ENCODE assay signal across 25 cellular contexts in the genomic region with DNA sequence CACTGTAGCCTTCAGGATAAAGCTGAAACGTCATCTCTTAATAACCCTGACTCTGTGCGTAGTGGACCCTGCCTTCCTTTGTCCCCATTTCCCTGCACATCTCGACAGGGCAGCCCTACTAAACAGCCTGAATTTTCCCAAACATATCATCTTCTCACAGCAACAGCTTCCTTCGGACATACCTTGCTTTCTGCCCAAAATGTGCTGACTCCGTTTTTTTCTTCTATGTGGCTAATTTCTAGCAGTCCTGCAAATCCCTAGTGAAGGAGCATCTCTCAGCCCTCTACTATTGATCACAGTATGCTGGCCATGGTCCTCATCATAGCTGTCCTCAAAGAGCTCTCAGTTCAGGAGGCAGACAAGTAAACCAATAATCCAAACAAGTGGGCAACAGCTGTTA. TPM values are rescaled to one million over a fixed set of nuclear protein-coding genes. Genes with fewer than 3 reads are reported as not detected.
DNase-seq lines count a peak whose midpoint lies in the region; ATAC-seq, FAIRE-seq and TF ChIP-seq lines count a peak whose summit lies in the region.
"Had no signal": no experiment of that assay in that cellular context is flagged by ENCODE, and none has a peak within 500 bp of the region (broad histone marks: within the 10 kb centered on the region; RNA-seq: fewer than 3 reads in every experiment).

No MANE protein-coding gene starts in this region.

- no peaks in the 10 kb centered on the region for H3K9me1 ChIP-seq in IMR-90 (ENCODE audit: insufficient read depth, low read length)

- H3K23ac ChIP-seq in IMR-90 (ENCODE audit: low read depth, low read length), result no peak overlapping the region

- no peak overlapping the region for H3K4ac ChIP-seq in IMR-90 (ENCODE audit: low read depth, low read length)

- FAIRE-seq in A549 (lab: Jason Lieb, UNC), result no peak
- FAIRE-seq in bronchial epithelial cell (lab: Jason Lieb, UNC), result peak; percentile 83
- FAIRE-seq: A204.1, D721Med, GM12878, GM12892, GM18507 had no signal

- H3K9me3 Mint-ChIP-seq in GM23338, result no peaks in the 10 kb centered on the region
- H3K9me3 Mint-ChIP-seq: CD4-positive, alpha-beta T cell; CD8-positive, alpha-beta T cell had no signal

- intact Hi-C loops in IMR-90 (cut with micrococcal nuclease), result no loop called here

- TF ChIP-seq EP300 in A549 (IDR thresholded peaks at IDR 0.05), result no peak

- no peaks in the 10 kb centered on the region for H3K79me2 ChIP-seq in GM23338 (replicated peaks; ENCODE audit: insufficient read depth)

- H3K4me1 ChIP-seq in A549 (peaks cover 24% of the 10 kb centered on the region; the same call in 2 of the 3 replicates), GM23338 (ENCODE audit: insufficient read depth) (no peaks in the 10 kb centered on the region), IMR-90 (ENCODE audit: control insufficient read depth, insufficient read depth, low read length) (no peaks in the 10 kb centered on the region; the same call in 1 of the 2 replicates)

- H4K20me1 ChIP-seq in GM23338 (replicated peaks; ENCODE audit: insufficient read depth) (no peaks in the 10 kb centered on the region), IMR-90 (ENCODE audit: insufficient read depth, low read length) (no peaks in the 10 kb centered on the region)
- H4K20me1 ChIP-seq: BLaER1 treated with 17β-estradiol and CSF1 and Interleukin-3, amounts not matched to agents 10 nM and 100 nM had no signal

- peak overlapping the region; percentile 21; the same call in 1 of the 2 replicates for H2AK5ac ChIP-seq in IMR-90 (ENCODE audit: low read depth, low read length)

- H3K56ac ChIP-seq in IMR-90 (ENCODE audit: extremely low read depth, insufficient read depth, low read length), result no peak overlapping the region

- H2BK15ac ChIP-seq in IMR-90 (ENCODE audit: low read depth, low read length), result peak overlapping the region; percentile 53; the same call in 1 of the 3 replicates

- no peak overlapping the region for H4K91ac ChIP-seq in IMR-90 (ENCODE audit: insufficient read depth, low read depth, low read length)

- WGBS in A549 (ENCODE audit: missing lambda C conversion rate), result 73% methylated on average over 5 of the region's 5 CpGs
- 76% methylated on average over 2 of the region's 5 CpGs; no CpG with 5 or more reads in 1 of the 2 experiments for WGBS in IMR-90 (ENCODE audit: extremely low coverage in 2 of 2, insufficient read length in 1 of 2), 2 experiments

- no peaks in the 10 kb centered on the region for H3K9me2 ChIP-seq in GM23338 (ENCODE audit: insufficient read depth)

- no peak overlapping the region for H3K18ac ChIP-seq in IMR-90 (ENCODE audit: low read depth, low read length)

- no peak overlapping the region for H2BK120ac ChIP-seq in IMR-90 (ENCODE audit: low read depth, low read length)

- H4K5ac ChIP-seq in IMR-90 (ENCODE audit: low read depth, low read length), result no peak overlapping the region; the same call in 1 of the 2 replicates

- H2BK5ac ChIP-seq in IMR-90 (ENCODE audit: low read depth, low read length, poor library complexity, severe bottlenecking), result no peak overlapping the region

- ATAC-seq in A549 (no peak), GM23338 (no peak), IMR-90 (ENCODE audit: low read depth) (no peak), GM18517 (IDR thresholded peaks at IDR 0.05; ENCODE audit: unreplicated experiment) (no peak), GM18861 (IDR thresholded peaks at IDR 0.05; ENCODE audit: unreplicated experiment) (no peak)
- ATAC-seq: CD8-positive, alpha-beta T cell; GM12878 had no signal

- no peak for TF ChIP-seq RAD21 in A549 (conservative IDR thresholded peaks at IDR 0.05 in 1 of 2, IDR thresholded peaks at IDR 0.05 in 1 of 2)
- no peak for TF ChIP-seq RAD21 in IMR-90 (IDR thresholded peaks at IDR 0.05; ENCODE audit: low read length)

- dilution Hi-C loops in IMR-90 (cut with HindIII; ENCODE audit: low sequenced_read_pairs, unreplicated experiment), result no loop called here

- BruUV-seq in IMR-90 (replicated peaks; lab: Mats Ljungman, UMichigan), result no TSS peak

- H3K4me2 ChIP-seq in A549 (no peak overlapping the region), GM23338 (no peak overlapping the region), IMR-90 (ENCODE audit: low read depth, low read length) (no peak overlapping the region)
- H3K4me2 ChIP-seq: BLaER1 treated with 17β-estradiol and CSF1 and Interleukin-3, amounts not matched to agents 10 nM and 100 nM had no signal

- H4K8ac ChIP-seq in IMR-90 (ENCODE audit: low read depth in 2 of 2, low read length in 2 of 2), result no peak overlapping the region

- no peaks in the 10 kb centered on the region for H3F3A ChIP-seq in GM23338 (replicated peaks; ENCODE audit: low read depth)

- H3K27me3 ChIP-seq in GM23338 (ENCODE audit: insufficient read depth) (no peaks in the 10 kb centered on the region), IMR-90 (ENCODE audit: control insufficient read depth, insufficient read depth, low read length) (no peaks in the 10 kb centered on the region), bronchial epithelial cell (ENCODE audit: control insufficient read depth, insufficient read depth, low read length) (no peaks in the 10 kb centered on the region)
- H3K27me3 ChIP-seq: BLaER1 treated with 17β-estradiol and CSF1 and Interleukin-3, amounts not matched to agents 10 nM and 100 nM had no signal

- no peak overlapping the region; the same call in 1 of the 2 replicates for H2BK20ac ChIP-seq in IMR-90 (ENCODE audit: low read depth, low read length)

- POLR2A ChIA-PET in A549 (lab: Yijun Ruan, JAX), result no interaction called here
- POLR2A ChIA-PET in IMR-90 (lab: Charles Lee; ENCODE audit: unreplicated experiment), result no interaction called here

- no peaks in the 10 kb centered on the region for H3K27me3 Mint-ChIP-seq in GM23338 (ENCODE audit: insufficient read depth, low read depth, poor library complexity)
- H3K27me3 Mint-ChIP-seq: B cell had no signal

- no peak for TF ChIP-seq CTCF in A549 (IDR thresholded peaks at IDR 0.05)
- TF ChIP-seq CTCF in GM23338 (conservative IDR thresholded peaks at IDR 0.05; ENCODE audit: low read depth in 2 of 2), result no peak
- no peak for TF ChIP-seq CTCF in IMR-90 (conservative IDR thresholded peaks at IDR 0.05; ENCODE audit: low read depth, low read length)
- TF ChIP-seq CTCF in bronchial epithelial cell (IDR thresholded peaks at IDR 0.05; ENCODE audit: insufficient read depth, low read length, severe bottlenecking), result no peak

- no peak overlapping the region for H3K27ac Mint-ChIP-seq in GM23338
- H3K27ac Mint-ChIP-seq: B cell; CD4-positive, alpha-beta T cell; CD8-positive, alpha-beta T cell had no signal

- peaks cover 0 to 5% of the 10 kb centered on the region in 2 experiments; a peak in 1 of 4 replicates for H3K79me1 ChIP-seq in IMR-90 (ENCODE audit: low read depth in 1 of 2, low read length in 2 of 2)

- H3K36me3 ChIP-seq in GM23338 (ENCODE audit: insufficient read depth) (no peaks in the 10 kb centered on the region), IMR-90 (ENCODE audit: control insufficient read depth, insufficient read depth, low read length) (no peaks in the 10 kb centered on the region), bronchial epithelial cell (ENCODE audit: control insufficient read depth, insufficient read depth, low read length) (no peaks in the 10 kb centered on the region)
- H3K36me3 ChIP-seq: BLaER1 treated with 17β-estradiol and CSF1 and Interleukin-3, amounts not matched to agents 10 nM and 100 nM had no signal

- H3K9ac ChIP-seq in IMR-90 (ENCODE audit: low read depth, low read length), result no peak overlapping the region
- H3K9ac ChIP-seq: BLaER1 treated with 17β-estradiol and CSF1 and Interleukin-3, amounts not matched to agents 10 nM and 100 nM had no signal

- no peaks in the 10 kb centered on the region for H3K4me1 Mint-ChIP-seq in GM23338
- H3K4me1 Mint-ChIP-seq: B cell had no signal

- no peaks in the 10 kb centered on the region for H3K36me3 Mint-ChIP-seq in GM23338 (ENCODE audit: low read depth)
- H3K36me3 Mint-ChIP-seq: CD8-positive, alpha-beta T cell had no signal

- H2AFZ ChIP-seq in GM23338 (0 out of 2 replicates have a peak overlapping the region, but pooled peaks have one; percentile 23), IMR-90 (replicated peaks; ENCODE audit: low read length, poor library complexity) (peak overlapping the region; percentile 8)

- H3K9me3 ChIP-seq in A549, result no peaks in the 10 kb centered on the region
- H3K9me3 ChIP-seq in IMR-90 (ENCODE audit: control insufficient read depth, insufficient read depth, low read length), result no peaks in the 10 kb centered on the region
- H3K9me3 ChIP-seq: BLaER1 treated with 17β-estradiol and CSF1 and Interleukin-3, amounts not matched to agents 10 nM and 100 nM; Caco-2 had no signal

- in situ Hi-C loops in IMR-90 (cut with MboI; ENCODE audit: low sequenced_read_pairs), result no loop called here

- no peak overlapping the region for H2AK9ac ChIP-seq in IMR-90 (replicated peaks; ENCODE audit: low read depth, low read length, poor library complexity)

- no peak for TF ChIP-seq POLR2A in A549 (IDR thresholded peaks at IDR 0.05; ENCODE audit: low read length)
- TF ChIP-seq POLR2A in IMR-90 (IDR thresholded peaks at IDR 0.05; ENCODE audit: low read depth, low read length), result no peak

- no peak overlapping the region for H3K14ac ChIP-seq in IMR-90 (replicated peaks; ENCODE audit: low read depth, low read length)

- H3K27ac ChIP-seq in A549 (no peak overlapping the region), GM23338 (ENCODE audit: low read depth) (no peak overlapping the region), IMR-90 (ENCODE audit: insufficient read depth, low read length) (no peak overlapping the region)
- H3K27ac ChIP-seq: BLaER1 treated with 17β-estradiol and CSF1 and Interleukin-3, amounts not matched to agents 10 nM and 100 nM; C4-2B had no signal

- H3K4me3 ChIP-seq in A549 (no peak overlapping the region), GM23338 (no peak overlapping the region), IMR-90 (ENCODE audit: insufficient read depth, low read depth, low read length) (no peak overlapping the region), bronchial epithelial cell (ENCODE audit: low read depth, low read length) (no peak overlapping the region)
- H3K4me3 ChIP-seq: BLaER1 treated with 17β-estradiol and CSF1 and Interleukin-3, amounts not matched to agents 10 nM and 100 nM; GM12878 had no signal

- CTCF ChIA-PET in A549 (lab: Yijun Ruan, JAX) (interaction anchor here (0.8 to 1.4 kb wide), 3 partner anchors 42 to 741 kb away, joined by 3 to 4 read pairs (median 3); no protein-coding TSS in a partner anchor), IMR-90 (lab: Yijun Ruan, JAX) (interaction anchor here (0.7 kb wide), 1 partner anchor 49 kb away, joined by 3 read pairs; no protein-coding TSS in a partner anchor)

- no peak for DNase-seq in A549 (ENCODE audit: low read depth in 1 of 2, low spot score in 1 of 2)
- no peak for DNase-seq in GM23338 (ENCODE audit: low spot score)
- DNase-seq in IMR-90, result no peak
- DNase-seq in bronchial epithelial cell (ENCODE audit: low read depth), result no peak
- DNase-seq in NCI-H2107 treated with DMSO at 0.1 percent for 48 hours (lab: John Stamatoyannopoulos, UW; ENCODE audit: unreplicated experiment), result no peak
- no peak for DNase-seq in NCI-H2081 (lab: John Stamatoyannopoulos, UW)
- DNase-seq: 8988T; AML-193; Caco-2; Calu3; CD4-positive, alpha-beta T cell; CD8-positive, alpha-beta T cell; DND-41; EL; GDM1 had no signal

- H3K4me3 Mint-ChIP-seq in GM23338, result no peak overlapping the region
- H3K4me3 Mint-ChIP-seq: B cell; CD4-positive, alpha-beta T cell; CD8-positive, alpha-beta T cell had no signal

RNA-seq across cellular contexts. Expression of a gene that starts 53.1 kb away (rescaled TPM):
- polyA plus RNA-seq in A549 (2011; rRNA removed) (74.6 and 92.2 TPM in 2 replicates), A549 (2017; fragmentation: RNase III; extraction: RNeasy Plus Mini Kit Qiagen cat#74134 plus additional on column Dnase treatment) (92.7 to 122 TPM (median 108 TPM) in 3 replicates), GM23338 (2016; fragmentation: Nextera tagmentation; extraction: Ambion mirVana) (4.6 and 6.6 TPM in 2 replicates), IMR-90 (2012; rRNA removed) (2.0 and 2.6 TPM in 2 replicates)
- polyA plus RNA-seq in A549 (2012; cell fraction: cytosol; rRNA removed), result 104 and 133 TPM in 2 replicates
- 247 TPM in 2 replicates for polyA plus RNA-seq in A549 (2012; cell fraction: nucleus; rRNA removed)
- polyA minus RNA-seq in A549 (2011; rRNA and poly(A)+ RNA removed), result 75.0 and 84.8 TPM in 2 replicates
- 5.1 and 6.1 TPM in 2 replicates for total RNA-seq in GM23338 (2014; rRNA removed; shearing (Covaris generic))
- total RNA-seq in IMR-90 (2012; rRNA removed) (0.28 and 0.36 TPM in 2 replicates), bronchial epithelial cell (0.51 and 1.3 TPM in 2 replicates)
- polyA plus RNA-seq in IMR-90 (2012; cell fraction: cytosol; rRNA removed), result 1.4 and 2.1 TPM in 2 replicates
- 5.1 and 8.9 TPM in 2 replicates for polyA plus RNA-seq in IMR-90 (2012; cell fraction: nucleus; rRNA removed; ENCODE audit: low replicate concordance)

RNA-seq across cellular contexts. Expression of a gene that starts 53.5 kb away (rescaled TPM):
- polyA plus RNA-seq in A549 (2011; rRNA removed) (636 and 690 TPM in 2 replicates), A549 (2017; fragmentation: RNase III; extraction: RNeasy Plus Mini Kit Qiagen cat#74134 plus additional on column Dnase treatment) (196 to 288 TPM (median 273 TPM) in 3 replicates), GM23338 (2016; fragmentation: Nextera tagmentation; extraction: Ambion mirVana) (1.8 and 2.1 TPM in 2 replicates), IMR-90 (2012; rRNA removed) (17.1 and 20.1 TPM in 2 replicates)
- polyA plus RNA-seq in A549 (2012; cell fraction: cytosol; rRNA removed), result 131 and 181 TPM in 2 replicates
- polyA plus RNA-seq in A549 (2012; cell fraction: nucleus; rRNA removed), result 104 and 164 TPM in 2 replicates
- 293 and 311 TPM in 2 replicates for polyA minus RNA-seq in A549 (2011; rRNA and poly(A)+ RNA removed)
- total RNA-seq in GM23338 (2014; rRNA removed; shearing (Covaris generic)), result 3.5 and 3.8 TPM in 2 replicates
- total RNA-seq in IMR-90 (2012; rRNA removed) (31.7 and 32.6 TPM in 2 replicates), bronchial epithelial cell (3.7 and 61.1 TPM in 2 replicates)
- polyA plus RNA-seq in IMR-90 (2012; cell fraction: cytosol; rRNA removed), result 4.4 and 5.0 TPM in 2 replicates
- 5.1 and 26.1 TPM in 2 replicates for polyA plus RNA-seq in IMR-90 (2012; cell fraction: nucleus; rRNA removed; ENCODE audit: low replicate concordance)
